Comparison of ENCODE assay signal across 17 cellular contexts in the genomic region with DNA sequence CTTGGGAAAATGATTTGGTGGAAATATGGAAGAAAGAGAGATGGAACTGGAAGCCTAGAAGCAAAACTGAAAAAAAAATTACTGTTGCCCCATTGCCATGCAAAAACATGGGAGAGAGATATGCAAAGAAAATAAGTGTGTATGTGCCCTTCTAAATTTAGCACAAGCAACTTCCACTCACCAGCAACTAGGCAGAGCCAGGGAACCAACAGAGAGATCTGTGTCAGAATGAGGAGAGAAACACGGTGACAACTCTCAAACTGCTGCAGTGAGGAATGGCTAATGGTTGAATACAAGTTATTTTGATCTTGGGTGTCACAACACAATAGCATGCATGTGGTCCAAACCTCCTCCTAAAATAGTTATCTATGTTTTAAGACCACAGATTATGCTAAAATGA. TPM values are rescaled to one million over a fixed set of nuclear protein-coding genes. Genes with fewer than 3 reads are reported as not detected.
DNase-seq lines count a peak whose midpoint lies in the region; ATAC-seq, FAIRE-seq and TF ChIP-seq lines count a peak whose summit lies in the region.
"Had no signal": no experiment of that assay in that cellular context is flagged by ENCODE, and none has a peak within 500 bp of the region (broad histone marks: within the 10 kb centered on the region; RNA-seq: fewer than 3 reads in every experiment).

No MANE protein-coding gene starts in this region.

- FAIRE-seq in HepG2 (lab: Jason Lieb, UNC) = no peak
- FAIRE-seq: GM19239, H1 had no signal

- ATAC-seq in HepG2 (no peak), right lobe of liver (no peak), heart left ventricle (peak; percentile 47 to 93 (median 86))

- H3K4me2 ChIP-seq in HepG2 (ENCODE audit: low read depth, low read length) = no peak overlapping the region
- H3K4me2 ChIP-seq: BLaER1 had no signal

- no peak for TF ChIP-seq RAD21 in HepG2 (CRISPR knock-in tag; IDR thresholded peaks at IDR 0.05)

- intact Hi-C loops in HepG2 (cut with micrococcal nuclease; ENCODE audit: unreplicated experiment) = no loop called here
- intact Hi-C loops in right lobe of liver (cut with DNase I) = no loop called here
- intact Hi-C loops in heart left ventricle (cut with DNase I) = loop anchor here in 4 of 10 donors (10.0 kb wide), 5 partner anchors 47 to 423 kb away; a partner anchor contains a TSS

- H3K27ac ChIP-seq in HepG2 (ENCODE audit: extremely low read length, insufficient read depth, low read length) (no peak overlapping the region), right lobe of liver (no peak overlapping the region), heart left ventricle (peak overlapping the region in 8 of 12 donors; percentile 39 to 75 (median 58)), right atrium auricular region (peak overlapping the region; percentile 19 to 59), brain microvascular endothelial cell (no peak overlapping the region)
- H3K27ac ChIP-seq: BLaER1 had no signal

- no peak for TF ChIP-seq POLR2A in HepG2 (IDR thresholded peaks at IDR 0.05; ENCODE audit: insufficient read depth in 1 of 2, low read depth in 2 of 2, low read length in 2 of 2)
- TF ChIP-seq POLR2A in right lobe of liver (IDR thresholded peaks at IDR 0.05) = no peak
- TF ChIP-seq POLR2A in heart left ventricle (IDR thresholded peaks at IDR 0.05) = no peak

- WGBS in HepG2 (ENCODE audit: low lambda C conversion rate) = 94% methylated on average over 1 of the region's 1 CpG
- WGBS in right lobe of liver (ENCODE audit: insufficient coverage, low coverage, low lambda C conversion rate, missing lambda C conversion rate) = 73% methylated on average over 1 of the region's 1 CpG
- 25 to 43% (median 41%) methylated on average over 1 of the region's 1 CpG for WGBS in heart left ventricle, 4 donors

- TF ChIP-seq CTCF in HepG2 (CRISPR knock-in tag; IDR thresholded peaks at IDR 0.05) (no peak), right lobe of liver (IDR thresholded peaks at IDR 0.05) (no peak), heart left ventricle (IDR thresholded peaks at IDR 0.05) (no peak), right atrium auricular region (IDR thresholded peaks at IDR 0.05) (no peak), brain microvascular endothelial cell (IDR thresholded peaks at IDR 0.05; ENCODE audit: low read depth, low read length, missing control alignments) (no peak)

- TF ChIP-seq EP300 in HepG2 (IDR thresholded peaks at IDR 0.05; ENCODE audit: low read depth in 2 of 2, low read length in 2 of 2) (no peak), HepG2 (CRISPR knock-in tag; IDR thresholded peaks at IDR 0.05; ENCODE audit: borderline replicate concordance) (no peak)

- peaks cover 4% of the 10 kb centered on the region; the same call in 1 of the 2 replicates for H4K20me1 ChIP-seq in HepG2 (ENCODE audit: insufficient read depth, low read length)
- H4K20me1 ChIP-seq: BLaER1 had no signal

- H3K4me1 ChIP-seq in HepG2 (ENCODE audit: insufficient read depth, low read length) (peaks cover 13% of the 10 kb centered on the region), right lobe of liver (no peaks in the 10 kb centered on the region), heart left ventricle (peaks cover 0 to 6% (median 0%) of the 10 kb centered on the region in 12 donors), right atrium auricular region (no peaks in the 10 kb centered on the region)
- H3K4me1 ChIP-seq: BLaER1, Caco-2, HAP-1 had no signal

- TSS peak; percentile 14 for BruUV-seq in HepG2 (replicated peaks; lab: Mats Ljungman, UMichigan)

- H3K9ac ChIP-seq in HepG2 (ENCODE audit: insufficient read depth, low read depth, low read length) = no peak overlapping the region
- H3K9ac ChIP-seq: BLaER1 had no signal

- no peak for DNase-seq in HepG2 (ENCODE audit: low spot score)
- no peak for DNase-seq in right lobe of liver
- no peak for DNase-seq in heart left ventricle
- DNase-seq in right atrium auricular region (ENCODE audit: low spot score) = no peak
- no peak for DNase-seq in NCI-H748 (lab: John Stamatoyannopoulos, UW; ENCODE audit: unreplicated experiment)
- no peak for DNase-seq in HuH-7.5 (ENCODE audit: low spot score)
- DNase-seq in brain microvascular endothelial cell = no peak
- DNase-seq: 8988T; AML-193; Caco-2; CD8-positive, alpha-beta memory T cell; DND-41; GDM1 had no signal

- H3K36me3 ChIP-seq in HepG2 (replicated peaks in 1 of 2; ENCODE audit: control insufficient read depth in 1 of 2, insufficient read depth in 2 of 2, low read length in 2 of 2) = peaks cover 13 to 57% of the 10 kb centered on the region in 2 experiments
- H3K36me3 ChIP-seq in right lobe of liver = peaks cover 0 to 13% (median 5%) of the 10 kb centered on the region in 4 donors
- H3K36me3 ChIP-seq in heart left ventricle = peaks cover 0 to 37% (median 22%) of the 10 kb centered on the region in 9 donors
- H3K36me3 ChIP-seq in right atrium auricular region = no peaks in the 10 kb centered on the region
- no peaks in the 10 kb centered on the region for H3K36me3 ChIP-seq in brain microvascular endothelial cell (replicated peaks)
- H3K36me3 ChIP-seq: BLaER1 had no signal

- in situ Hi-C loops in HepG2 (cut with HindIII; ENCODE audit: extremely low pct_ligation_motif_present, low pct_unique_long_range_greater_than_20kb) (loop anchor here (10.0 kb wide), 1 partner anchor 423 kb away; no protein-coding TSS in a partner anchor), brain microvascular endothelial cell (cut with HindIII; ENCODE audit: low pct_ligation_motif_present, low sequenced_read_pairs) (no loop called here)

- POLR2A ChIA-PET in HepG2 (lab: Yijun Ruan, JAX) = no interaction called here

- peaks cover 24% of the 10 kb centered on the region for H3K79me2 ChIP-seq in HepG2 (ENCODE audit: insufficient read depth, low read length)

- no peaks in the 10 kb centered on the region for H3K9me3 ChIP-seq in HepG2 (ENCODE audit: low read length)
- no peaks in the 10 kb centered on the region for H3K9me3 ChIP-seq in right lobe of liver
- H3K9me3 ChIP-seq in heart left ventricle = no peaks in the 10 kb centered on the region
- H3K9me3 ChIP-seq in right atrium auricular region = no peaks in the 10 kb centered on the region
- H3K9me3 ChIP-seq: BLaER1, Caco-2, HAP-1 had no signal

- H3K4me3 ChIP-seq in HepG2 (replicated peaks in 1 of 3; ENCODE audit: insufficient read depth in 1 of 3, low read depth in 2 of 3, low read length in 3 of 3) = no peak overlapping the region
- H3K4me3 ChIP-seq in right lobe of liver = no peak overlapping the region
- peak overlapping the region in 1 of 12 donors; percentile 8 for H3K4me3 ChIP-seq in heart left ventricle
- no peak overlapping the region for H3K4me3 ChIP-seq in right atrium auricular region
- H3K4me3 ChIP-seq in brain microvascular endothelial cell (ENCODE audit: low read depth, low read length) = no peak overlapping the region
- H3K4me3 ChIP-seq: BLaER1, HAP-1 had no signal

- no peaks in the 10 kb centered on the region for H3K27me3 ChIP-seq in HepG2 (ENCODE audit: control insufficient read depth in 1 of 2, insufficient read depth in 2 of 2, low read length in 2 of 2)
- no peaks in the 10 kb centered on the region for H3K27me3 ChIP-seq in right lobe of liver
- H3K27me3 ChIP-seq in heart left ventricle = no peaks in the 10 kb centered on the region
- no peaks in the 10 kb centered on the region for H3K27me3 ChIP-seq in right atrium auricular region
- H3K27me3 ChIP-seq in brain microvascular endothelial cell (replicated peaks) = no peaks in the 10 kb centered on the region
- H3K27me3 ChIP-seq: BLaER1 had no signal

- CTCF ChIA-PET in HepG2 (lab: Yijun Ruan, JAX; ENCODE audit: low intra/inter-chr PET ratio, low total read pairs) = no interaction called here

- H2AFZ ChIP-seq in HepG2 (ENCODE audit: low read length) = no peak overlapping the region

RNA-seq across cellular contexts. Expression of a gene that starts 10.9 kb away (rescaled TPM):
- total RNA-seq in HepG2 (2016; rRNA removed; fragmentation: Illumina TruSeq; extraction: Trizol) (19.6 and 24.9 TPM in 2 replicates), right lobe of liver (1 to 10 TPM; 4.4 to 9.7 (median 6.6) TPM), heart left ventricle (10 to 100 TPM; 23.7 to 37.2 (median 27.6) TPM), right atrium auricular region (10 to 100 TPM; 19.3 to 19.5 TPM)
- 1.7 and 2.0 TPM in 2 replicates for total RNA-seq in HepG2 (2016; cell fraction: cytosol; rRNA removed; fragmentation: Illumina TruSeq; extraction: Trizol; ENCODE audit: low read depth)
- total RNA-seq in HepG2 (2016; cell fraction: insoluble cytoplasmic fraction; rRNA removed; fragmentation: Illumina TruSeq; extraction: Trizol) = 18.2 and 26.4 TPM in 2 replicates
- total RNA-seq in HepG2 (2016; cell fraction: membrane; rRNA removed; fragmentation: Illumina TruSeq; extraction: Trizol) = 8.8 and 11.1 TPM in 2 replicates
- 30.9 and 35.0 TPM in 2 replicates for total RNA-seq in HepG2 (2016; cell fraction: nucleus; rRNA removed; fragmentation: Illumina TruSeq; extraction: Trizol)
- polyA plus RNA-seq in HepG2 (2011; rRNA removed) (7.2 and 7.9 TPM in 2 replicates), heart left ventricle (10 to 100 TPM in 1 of 2 donors, 1 to 10 TPM in 1; 6.3 to 12.5 TPM)
- polyA plus RNA-seq in HepG2 (2011; cell fraction: cytosol; rRNA removed) = 3.7 and 6.8 TPM in 2 replicates
- 3.3 and 3.8 TPM in 2 replicates for polyA plus RNA-seq in HepG2 (2011; cell fraction: nucleus; rRNA removed)
- polyA plus RNA-seq in HepG2 (2012) = 19.0 and 19.4 TPM in 2 replicates
- polyA plus RNA-seq in HepG2 (2016; cell fraction: cytosol; fragmentation: Illumina TruSeq; extraction: Trizol; ENCODE audit: low read depth) = 0.86 and 0.89 TPM in 2 replicates
- 11.6 and 13.5 TPM in 2 replicates for polyA plus RNA-seq in HepG2 (2016; cell fraction: insoluble cytoplasmic fraction; fragmentation: Illumina TruSeq; extraction: Trizol; ENCODE audit: low read depth)
- 3.0 and 3.5 TPM in 2 replicates for polyA plus RNA-seq in HepG2 (2016; cell fraction: membrane; fragmentation: Illumina TruSeq; extraction: Trizol; ENCODE audit: low read depth)
- 27.0 and 28.4 TPM in 2 replicates for polyA plus RNA-seq in HepG2 (2016; cell fraction: nucleus; fragmentation: Illumina TruSeq; extraction: Trizol; ENCODE audit: insufficient read depth, low read depth)
- under 0.01 and 15.2 TPM in 2 replicates for polyA minus RNA-seq in HepG2 (2011; rRNA and poly(A)+ RNA removed; ENCODE audit: low replicate concordance)
- polyA minus RNA-seq in HepG2 (2011; cell fraction: cytosol; rRNA and poly(A)+ RNA removed) = 19.0 and 23.5 TPM in 2 replicates
- polyA minus RNA-seq in HepG2 (2011; cell fraction: nucleus; rRNA and poly(A)+ RNA removed) = 20.3 and 24.9 TPM in 2 replicates
- total RNA-seq: CD8-positive, alpha-beta memory T cell had no signal
- polyA plus RNA-seq: CD8-positive, alpha-beta memory T cell had no signal

RNA-seq across cellular contexts. Expression of a gene that starts 48.8 kb away (rescaled TPM):
- total RNA-seq in HepG2 (2016; rRNA removed; fragmentation: Illumina TruSeq; extraction: Trizol) (0.21 and 0.38 TPM in 2 replicates), right lobe of liver (under 1 TPM in 1 of 6 experiments, not detected in 5; 0.07 TPM), heart left ventricle (10 to 100 TPM in 1 of 9 donors, under 1 TPM in 6, not detected in 2; 0.05 to 10.9 (median 0.13) TPM), right atrium auricular region (1 to 10 TPM; 3.1 to 5.1 TPM)
- 0.09 TPM in 1 of 2 replicates, not detected in the other for total RNA-seq in HepG2 (2016; cell fraction: cytosol; rRNA removed; fragmentation: Illumina TruSeq; extraction: Trizol; ENCODE audit: low read depth)
- 0.15 and 0.28 TPM in 2 replicates for total RNA-seq in HepG2 (2016; cell fraction: insoluble cytoplasmic fraction; rRNA removed; fragmentation: Illumina TruSeq; extraction: Trizol)
- total RNA-seq in HepG2 (2016; cell fraction: membrane; rRNA removed; fragmentation: Illumina TruSeq; extraction: Trizol) = 0.07 and 0.12 TPM in 2 replicates
- 0.41 and 0.59 TPM in 2 replicates for total RNA-seq in HepG2 (2016; cell fraction: nucleus; rRNA removed; fragmentation: Illumina TruSeq; extraction: Trizol)
- polyA plus RNA-seq in HepG2 (2011; rRNA removed) (0.05 and 0.07 TPM in 2 replicates), heart left ventricle (under 1 TPM; 0.04 to 0.22 TPM)
- 0.04 and 0.06 TPM in 2 replicates for polyA plus RNA-seq in HepG2 (2011; cell fraction: cytosol; rRNA removed)
- 0.02 and 0.03 TPM in 2 replicates for polyA plus RNA-seq in HepG2 (2011; cell fraction: nucleus; rRNA removed)
- 0.03 and 0.11 TPM in 2 replicates for polyA plus RNA-seq in HepG2 (2012)
- polyA plus RNA-seq in HepG2 (2016; cell fraction: cytosol; fragmentation: Illumina TruSeq; extraction: Trizol; ENCODE audit: low read depth) = 0.03 TPM in 1 of 2 replicates, not detected in the other
- 0.11 and 0.25 TPM in 2 replicates for polyA plus RNA-seq in HepG2 (2016; cell fraction: insoluble cytoplasmic fraction; fragmentation: Illumina TruSeq; extraction: Trizol; ENCODE audit: low read depth)
- polyA plus RNA-seq in HepG2 (2016; cell fraction: membrane; fragmentation: Illumina TruSeq; extraction: Trizol; ENCODE audit: low read depth) = 0.06 and 0.42 TPM in 2 replicates
- polyA plus RNA-seq in HepG2 (2016; cell fraction: nucleus; fragmentation: Illumina TruSeq; extraction: Trizol; ENCODE audit: insufficient read depth, low read depth) = 0.23 and 0.33 TPM in 2 replicates
- 0.06 TPM in 1 of 2 replicates, not detected in the other for polyA minus RNA-seq in HepG2 (2011; rRNA and poly(A)+ RNA removed; ENCODE audit: low replicate concordance)
- 0.26 TPM in 1 of 2 replicates, not detected in the other for polyA minus RNA-seq in HepG2 (2011; cell fraction: cytosol; rRNA and poly(A)+ RNA removed)
- polyA minus RNA-seq in HepG2 (2011; cell fraction: nucleus; rRNA and poly(A)+ RNA removed) = 0.25 TPM in 1 of 2 replicates, not detected in the other
- total RNA-seq: CD8-positive, alpha-beta memory T cell had no signal
- polyA plus RNA-seq: CD8-positive, alpha-beta memory T cell had no signal

Comparison
In these comparisons a context has a peak if more than half of its experiments do, and no peak if none do; other contexts are left out.
1. ATAC-seq: peak in heart left ventricle (4 of 4); none in HepG2 (single experiment) and right lobe of liver (0 of 4).
2. H3K27ac ChIP-seq: peak in heart left ventricle (8 of 12) and right atrium auricular region (2 of 2); none in HepG2 (single experiment), right lobe of liver (0 of 3) and brain microvascular endothelial cell (single experiment).